ENCODE assay signal across 25 cellular contexts in genomic region chr6:13063300-13063918, GRCh38.
"Had no signal": no experiment of that assay in that cellular context is flagged by ENCODE, and none has a peak within 500 bp of the region (broad histone marks: within the 10 kb centered on the region; RNA-seq: fewer than 3 reads in every experiment).

No MANE protein-coding gene starts in this region.

- ATAC-seq: natural killer cell, right cardiac atrium, upper lobe of right lung had no signal

- DNase-seq: activated CD4-positive, alpha-beta memory T cell treated with anti-CD3 and anti-CD28 coated beads for 36 hours; activated CD4-positive, alpha-beta T cell treated with anti-CD3 and anti-CD28 coated beads, Interleukin-2, amount 10 ng/mL, durations not matched to agents 24 days and 14 days; activated CD4-positive, CD25-positive, alpha-beta regulatory T cell treated with anti-CD3 and anti-CD28 coated beads, Interleukin-2, amount 50 U/mL, for 72 hours; activated CD8-positive, alpha-beta memory T cell treated with anti-CD3 and anti-CD28 coated beads, Interleukin-2, amount 50 U/mL, for 4 hours; activated effector memory CD4-positive, alpha-beta T cell treated with anti-CD3 and anti-CD28 coated beads, Interleukin-2, amount 50 U/mL, for 16 hours; activated naive CD4-positive, alpha-beta T cell treated with anti-CD3 and anti-CD28 coated beads, Interleukin-2, amount 10 ng/mL, durations not matched to agents 7 days and 5 days; activated naive CD8-positive, alpha-beta T cell treated with anti-CD3 and anti-CD28 coated beads, Interleukin-2, amount 10 ng/mL, durations not matched to agents 7 days and 5 days; activated T-cell treated with anti-CD3 and anti-CD28 coated beads, Interleukin-2, amount 50 U/mL, for 1 hour; brain microvascular endothelial cell; caudate nucleus; islet precursor cell; left ventricle myocardium inferior; mesendoderm; natural killer cell; occipital lobe; right cardiac atrium; stimulated activated naive CD4-positive, alpha-beta T cell; T-helper 9 cell; tibial artery; upper lobe of right lung; WERI-Rb-1 had no signal

- H3K9me3 ChIP-seq: left ventricle myocardium inferior, suprapubic skin, tibial artery, upper lobe of right lung had no signal

- H3K36me3 ChIP-seq: brain microvascular endothelial cell, left ventricle myocardium inferior, neural progenitor cell, suprapubic skin, tibial artery, upper lobe of right lung, WERI-Rb-1 had no signal

- H3K4me1 ChIP-seq: neural progenitor cell, suprapubic skin had no signal

- H3K27me3 ChIP-seq: brain microvascular endothelial cell, neural progenitor cell, suprapubic skin, tibial artery, upper lobe of right lung had no signal

- H3K27ac ChIP-seq: brain microvascular endothelial cell, hepatocyte, left ventricle myocardium inferior, neural progenitor cell, suprapubic skin, tibial artery, upper lobe of right lung, WERI-Rb-1 had no signal

- H3K4me3 ChIP-seq: hepatocyte, left ventricle myocardium inferior, lung, neural progenitor cell, suprapubic skin, tibial artery, upper lobe of right lung had no signal
